In the genomic region with DNA sequence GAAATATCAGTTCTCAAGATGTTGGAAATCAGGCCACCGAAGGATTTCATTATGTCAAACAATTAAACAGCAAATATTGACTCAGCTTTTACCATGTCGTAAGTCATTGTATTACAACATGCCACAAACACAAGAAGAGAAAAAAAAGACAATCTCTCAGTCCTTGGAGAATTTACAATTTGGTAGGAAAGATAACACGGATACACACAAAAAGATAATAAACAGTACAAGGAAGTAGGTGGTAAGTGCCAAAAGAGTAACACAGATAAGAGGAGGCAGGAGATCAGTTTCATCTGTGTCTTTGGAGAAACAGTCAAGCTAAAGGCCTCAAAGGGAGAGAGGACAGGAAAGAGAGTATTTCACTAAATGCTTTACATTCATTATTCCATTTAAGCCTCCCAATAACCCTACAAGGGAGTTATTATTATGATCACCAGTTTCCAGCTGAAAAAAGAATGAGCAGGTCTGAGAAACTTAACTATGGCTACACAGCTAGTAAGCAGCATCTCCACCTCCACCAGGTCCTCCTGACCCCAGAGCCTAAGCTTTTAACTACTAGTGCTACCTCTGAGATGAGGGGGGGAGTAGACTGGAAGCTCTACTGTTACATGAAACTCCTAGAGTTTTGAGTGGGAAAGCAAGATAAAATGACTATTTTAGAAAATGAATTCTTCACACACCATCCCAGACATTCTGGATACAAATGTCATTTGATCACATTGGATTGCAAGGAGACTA, we compare ENCODE assay signal across 1 cellular context.
TF ChIP-seq lines count a peak whose summit lies in the region.

No MANE protein-coding gene starts in this region.

TF ChIP-seq in K562, 482 proteins besides CTCF, POLR2A, EP300 and RAD21 (continued from another document):
- TF ChIP-seq, protein P1, sequence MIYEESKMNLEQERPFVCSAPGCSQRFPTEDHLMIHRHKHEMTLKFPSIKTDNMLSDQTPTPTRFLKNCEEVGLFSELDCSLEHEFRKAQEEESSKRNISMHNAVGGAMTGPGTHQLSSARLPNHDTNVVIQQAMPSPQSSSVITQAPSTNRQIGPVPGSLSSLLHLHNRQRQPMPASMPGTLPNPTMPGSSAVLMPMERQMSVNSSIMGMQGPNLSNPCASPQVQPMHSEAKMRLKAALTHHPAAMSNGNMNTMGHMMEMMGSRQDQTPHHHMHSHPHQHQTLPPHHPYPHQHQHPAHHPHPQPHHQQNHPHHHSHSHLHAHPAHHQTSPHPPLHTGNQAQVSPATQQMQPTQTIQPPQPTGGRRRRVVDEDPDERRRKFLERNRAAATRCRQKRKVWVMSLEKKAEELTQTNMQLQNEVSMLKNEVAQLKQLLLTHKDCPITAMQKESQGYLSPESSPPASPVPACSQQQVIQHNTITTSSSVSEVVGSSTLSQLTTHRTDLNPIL (CRISPR knock-in tag; IDR thresholded peaks at IDR 0.05) = no peak
- TF ChIP-seq AFF1 (IDR thresholded peaks at IDR 0.05; ENCODE audit: low read depth in 1 of 2, partially characterized antibody in 2 of 2) (peak in 1 of 2 experiments; percentile 76), TBL1XR1 (IDR thresholded peaks at IDR 0.05; ENCODE audit: low read length in 2 of 2) (peak in 1 of 2 experiments; percentile 80; a peak in 2 of 4 replicates), HDGF (IDR thresholded peaks at IDR 0.05) (no peak), TCF7L2 (IDR thresholded peaks at IDR 0.05; ENCODE audit: low read depth, low read length) (no peak), ARHGAP35 (IDR thresholded peaks at IDR 0.05; ENCODE audit: partially characterized antibody) (no peak), RBM22 (IDR thresholded peaks at IDR 0.05; ENCODE audit: low read depth, low read length, poor library complexity, severe bottlenecking) (no peak), EHMT2 (IDR thresholded peaks at IDR 0.05) (peak; percentile 78), COPS2 (conservative IDR thresholded peaks at IDR 0.05) (no peak), ZC3H4 (CRISPR knock-in tag; IDR thresholded peaks at IDR 0.05; ENCODE audit: borderline replicate concordance) (no peak), GTF2F1 (IDR thresholded peaks at IDR 0.05; ENCODE audit: low read depth, low read length) (no peak), MYNN (IDR thresholded peaks at IDR 0.05) (0 out of 2 replicates have a peak, but pooled peaks have one; percentile 30), MYNN (CRISPR knock-in tag; IDR thresholded peaks at IDR 0.05) (no peak), TCFL5 (CRISPR knock-in tag; conservative IDR thresholded peaks at IDR 0.05) (no peak), STAT5B (CRISPR knock-in tag; IDR thresholded peaks at IDR 0.05) (no peak), FOSL1 (tag; conservative IDR thresholded peaks at IDR 0.05) (peak; percentile 80), PURB (CRISPR knock-in tag; IDR thresholded peaks at IDR 0.05; ENCODE audit: low read depth) (no peak), RERE (CRISPR knock-in tag; IDR thresholded peaks at IDR 0.05; ENCODE audit: borderline replicate concordance) (no peak), SUPT5H (IDR thresholded peaks at IDR 0.05) (no peak), SMAD3 (CRISPR knock-in tag; conservative IDR thresholded peaks at IDR 0.05) (no peak), YY1 (IDR thresholded peaks at IDR 0.05; ENCODE audit: borderline replicate concordance in 1 of 3, control insufficient read depth in 1 of 3, extremely low read depth in 1 of 3, insufficient read depth in 3 of 3, insufficient read length in 1 of 3, insufficient replicate concordance in 2 of 3, low read depth in 1 of 3, low read length in 2 of 3) (no peak), HLTF (IDR thresholded peaks at IDR 0.05) (peak; percentile 66; the same call in 1 of the 2 replicates), ERF (CRISPR knock-in tag; IDR thresholded peaks at IDR 0.05) (no peak), TEAD1 (CRISPR knock-in tag; IDR thresholded peaks at IDR 0.05) (peak in 1 of 2 experiments; percentile 56; a peak in 1 of 4 replicates), YBX1 (IDR thresholded peaks at IDR 0.05) (no peak), GATAD2A (IDR thresholded peaks at IDR 0.05) (peak; percentile 96), POLR3A (IDR thresholded peaks at IDR 0.05; ENCODE audit: borderline replicate concordance, extremely low read depth, insufficient read depth, insufficient read length) (no peak)
- TF ChIP-seq, protein P2, sequence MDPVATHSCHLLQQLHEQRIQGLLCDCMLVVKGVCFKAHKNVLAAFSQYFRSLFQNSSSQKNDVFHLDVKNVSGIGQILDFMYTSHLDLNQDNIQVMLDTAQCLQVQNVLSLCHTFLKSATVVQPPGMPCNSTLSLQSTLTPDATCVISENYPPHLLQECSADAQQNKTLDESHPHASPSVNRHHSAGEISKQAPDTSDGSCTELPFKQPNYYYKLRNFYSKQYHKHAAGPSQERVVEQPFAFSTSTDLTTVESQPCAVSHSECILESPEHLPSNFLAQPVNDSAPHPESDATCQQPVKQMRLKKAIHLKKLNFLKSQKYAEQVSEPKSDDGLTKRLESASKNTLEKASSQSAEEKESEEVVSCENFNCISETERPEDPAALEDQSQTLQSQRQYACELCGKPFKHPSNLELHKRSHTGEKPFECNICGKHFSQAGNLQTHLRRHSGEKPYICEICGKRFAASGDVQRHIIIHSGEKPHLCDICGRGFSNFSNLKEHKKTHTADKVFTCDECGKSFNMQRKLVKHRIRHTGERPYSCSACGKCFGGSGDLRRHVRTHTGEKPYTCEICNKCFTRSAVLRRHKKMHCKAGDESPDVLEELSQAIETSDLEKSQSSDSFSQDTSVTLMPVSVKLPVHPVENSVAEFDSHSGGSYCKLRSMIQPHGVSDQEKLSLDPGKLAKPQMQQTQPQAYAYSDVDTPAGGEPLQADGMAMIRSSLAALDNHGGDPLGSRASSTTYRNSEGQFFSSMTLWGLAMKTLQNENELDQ (CRISPR knock-in tag; IDR thresholded peaks at IDR 0.05; ENCODE audit: borderline replicate concordance) = no peak
- TF ChIP-seq, protein P3, sequence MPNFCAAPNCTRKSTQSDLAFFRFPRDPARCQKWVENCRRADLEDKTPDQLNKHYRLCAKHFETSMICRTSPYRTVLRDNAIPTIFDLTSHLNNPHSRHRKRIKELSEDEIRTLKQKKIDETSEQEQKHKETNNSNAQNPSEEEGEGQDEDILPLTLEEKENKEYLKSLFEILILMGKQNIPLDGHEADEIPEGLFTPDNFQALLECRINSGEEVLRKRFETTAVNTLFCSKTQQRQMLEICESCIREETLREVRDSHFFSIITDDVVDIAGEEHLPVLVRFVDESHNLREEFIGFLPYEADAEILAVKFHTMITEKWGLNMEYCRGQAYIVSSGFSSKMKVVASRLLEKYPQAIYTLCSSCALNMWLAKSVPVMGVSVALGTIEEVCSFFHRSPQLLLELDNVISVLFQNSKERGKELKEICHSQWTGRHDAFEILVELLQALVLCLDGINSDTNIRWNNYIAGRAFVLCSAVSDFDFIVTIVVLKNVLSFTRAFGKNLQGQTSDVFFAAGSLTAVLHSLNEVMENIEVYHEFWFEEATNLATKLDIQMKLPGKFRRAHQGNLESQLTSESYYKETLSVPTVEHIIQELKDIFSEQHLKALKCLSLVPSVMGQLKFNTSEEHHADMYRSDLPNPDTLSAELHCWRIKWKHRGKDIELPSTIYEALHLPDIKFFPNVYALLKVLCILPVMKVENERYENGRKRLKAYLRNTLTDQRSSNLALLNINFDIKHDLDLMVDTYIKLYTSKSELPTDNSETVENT (CRISPR knock-in tag; IDR thresholded peaks at IDR 0.05) = no peak
- TF ChIP-seq, protein P4, sequence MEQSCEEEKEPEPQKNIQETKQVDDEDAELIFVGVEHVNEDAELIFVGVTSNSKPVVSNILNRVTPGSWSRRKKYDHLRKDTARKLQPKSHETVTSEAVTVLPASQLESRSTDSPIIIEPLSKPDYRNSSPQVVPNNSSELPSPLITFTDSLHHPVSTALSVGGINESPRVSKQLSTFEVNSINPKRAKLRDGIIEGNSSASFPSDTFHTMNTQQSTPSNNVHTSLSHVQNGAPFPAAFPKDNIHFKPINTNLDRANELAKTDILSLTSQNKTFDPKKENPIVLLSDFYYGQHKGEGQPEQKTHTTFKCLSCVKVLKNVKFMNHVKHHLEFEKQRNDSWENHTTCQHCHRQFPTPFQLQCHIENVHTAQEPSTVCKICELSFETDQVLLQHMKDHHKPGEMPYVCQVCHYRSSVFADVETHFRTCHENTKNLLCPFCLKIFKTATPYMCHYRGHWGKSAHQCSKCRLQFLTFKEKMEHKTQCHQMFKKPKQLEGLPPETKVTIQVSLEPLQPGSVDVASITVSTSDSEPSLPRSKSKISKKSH (CRISPR knock-in tag; IDR thresholded peaks at IDR 0.05) = no peak
- TF ChIP-seq, protein P5, sequence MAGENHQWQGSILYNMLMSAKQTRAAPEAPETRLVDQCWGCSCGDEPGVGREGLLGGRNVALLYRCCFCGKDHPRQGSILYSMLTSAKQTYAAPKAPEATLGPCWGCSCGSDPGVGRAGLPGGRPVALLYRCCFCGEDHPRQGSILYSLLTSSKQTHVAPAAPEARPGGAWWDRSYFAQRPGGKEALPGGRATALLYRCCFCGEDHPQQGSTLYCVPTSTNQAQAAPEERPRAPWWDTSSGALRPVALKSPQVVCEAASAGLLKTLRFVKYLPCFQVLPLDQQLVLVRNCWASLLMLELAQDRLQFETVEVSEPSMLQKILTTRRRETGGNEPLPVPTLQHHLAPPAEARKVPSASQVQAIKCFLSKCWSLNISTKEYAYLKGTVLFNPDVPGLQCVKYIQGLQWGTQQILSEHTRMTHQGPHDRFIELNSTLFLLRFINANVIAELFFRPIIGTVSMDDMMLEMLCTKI (IDR thresholded peaks at IDR 0.05; ENCODE audit: partially characterized antibody) = no peak
